18 cellular contexts compared by ENCODE assay signal in the genomic region with DNA sequence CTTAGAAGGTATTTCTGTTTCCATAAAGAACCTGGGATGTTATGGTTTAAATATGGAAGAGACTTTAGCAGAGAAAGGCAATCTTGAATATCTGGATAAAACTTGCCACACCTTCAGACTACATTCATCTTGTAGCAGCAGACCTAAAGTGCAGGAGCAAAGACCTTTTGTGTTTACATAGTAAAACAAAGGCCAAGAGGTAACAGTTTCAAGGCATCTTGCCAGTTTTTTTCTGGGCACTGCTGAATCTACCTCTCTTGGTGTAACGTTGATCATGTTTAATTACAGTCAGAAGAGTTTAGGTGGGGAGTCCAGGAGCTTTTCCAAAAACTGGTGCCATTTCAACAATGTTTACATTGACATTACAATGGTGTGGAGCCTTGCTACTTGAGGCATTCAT.
DNase-seq lines count a peak whose midpoint lies in the region; ATAC-seq and TF ChIP-seq lines count a peak whose summit lies in the region.
"Had no signal": no experiment of that assay in that cellular context is flagged by ENCODE, and none has a peak within 500 bp of the region (broad histone marks: within the 10 kb centered on the region; RNA-seq: fewer than 3 reads in every experiment).

No MANE protein-coding gene starts in this region.

- DNase-seq in MCF 10A (ENCODE audit: unreplicated experiment): peak; percentile 3
- DNase-seq in mammary epithelial cell: no peak
- peak; percentile 4 for DNase-seq in NCI-H774 (lab: John Stamatoyannopoulos, UW)
- DNase-seq in right lobe of liver: no peak
- peak; percentile 30 for DNase-seq in transverse colon
- DNase-seq in NCI-H1417 treated with DMSO at 0.1 percent for 48 hours (lab: John Stamatoyannopoulos, UW): no peak
- DNase-seq in lower leg skin (ENCODE audit: low spot score in 2 of 2): no peak
- DNase-seq in UCSD-AML1 (lab: John Stamatoyannopoulos, UW; ENCODE audit: unreplicated experiment): no peak
- DNase-seq: BE2C, DMS79, H9, HFFc6, NCI-H1694 treated with DMSO at 0.1 percent for 48 hours, NCI-H2107, OCI-M1 had no signal

- H3K4me2 ChIP-seq in mammary epithelial cell (ENCODE audit: insufficient read depth, low read depth, low read length): no peak overlapping the region

- peaks cover 65% of the 10 kb centered on the region for H3K27me3 Mint-ChIP-seq in MCF 10A (ENCODE audit: insufficient read depth, unreplicated experiment)

- no peak overlapping the region for H3K27ac ChIP-seq in mammary epithelial cell (ENCODE audit: insufficient read depth, low read depth, low read length)
- no peak overlapping the region for H3K27ac ChIP-seq in right lobe of liver
- H3K27ac ChIP-seq in transverse colon: peak overlapping the region; percentile 11 to 49 (median 36)
- H3K27ac ChIP-seq: SJSA1 had no signal

- no peaks in the 10 kb centered on the region for H3K36me3 Mint-ChIP-seq in MCF 10A (ENCODE audit: insufficient read depth, unreplicated experiment)

- H3K4me1 ChIP-seq in mammary epithelial cell (ENCODE audit: insufficient read depth, low read length) (no peaks in the 10 kb centered on the region), right lobe of liver (no peaks in the 10 kb centered on the region), transverse colon (peaks cover 0 to 26% (median 9%) of the 10 kb centered on the region in 4 donors)
- H3K4me1 ChIP-seq: BE2C, SJSA1 had no signal

- POLR2A ChIA-PET in MCF 10A (lab: Yijun Ruan, JAX): no interaction called here

- H3K9me3 ChIP-seq in mammary epithelial cell (replicated peaks; ENCODE audit: insufficient read depth, low read length) (no peaks in the 10 kb centered on the region), right lobe of liver (no peaks in the 10 kb centered on the region), transverse colon (no peaks in the 10 kb centered on the region)
- H3K9me3 ChIP-seq: BE2C, SJSA1 had no signal

- no peaks in the 10 kb centered on the region for H3K36me3 ChIP-seq in mammary epithelial cell (ENCODE audit: insufficient read depth, low read length)
- no peaks in the 10 kb centered on the region for H3K36me3 ChIP-seq in right lobe of liver
- no peaks in the 10 kb centered on the region for H3K36me3 ChIP-seq in transverse colon
- H3K36me3 ChIP-seq: BE2C, SJSA1 had no signal

- in situ Hi-C loops in mammary epithelial cell (cut with MboI; ENCODE audit: low sequenced_read_pairs in 2 of 2) (no loop called here), transverse colon (cut with MboI; ENCODE audit: low pct_ligation_motif_present in 1 of 4, low pct_unique_long_range_greater_than_20kb in 1 of 4, low sequenced_read_pairs in 3 of 4) (no loop called here)

- H3K9ac ChIP-seq in mammary epithelial cell (ENCODE audit: insufficient read depth, low read length): no peak overlapping the region

- H3K4me1 Mint-ChIP-seq in MCF 10A (ENCODE audit: insufficient read depth, unreplicated experiment): no peaks in the 10 kb centered on the region

- H3K4me3 Mint-ChIP-seq in MCF 10A (ENCODE audit: unreplicated experiment): no peak overlapping the region
- H3K4me3 Mint-ChIP-seq: H9, HFFc6 had no signal

- no peaks in the 10 kb centered on the region for H3K79me2 ChIP-seq in mammary epithelial cell (ENCODE audit: insufficient read depth, low read length)

- no peak overlapping the region for H2AFZ ChIP-seq in mammary epithelial cell (ENCODE audit: low read depth, low read length)

- intact Hi-C loops in MCF 10A (cut with micrococcal nuclease) (no loop called here), mammary epithelial cell (cut with micrococcal nuclease) (loop anchor here (10.0 kb wide), 1 partner anchor 51 kb away; no protein-coding TSS in a partner anchor), right lobe of liver (cut with DNase I) (no loop called here), transverse colon (cut with DNase I; ENCODE audit: low total_unique reads) (no loop called here), lower leg skin (cut with DNase I; ENCODE audit: low total_unique reads) (no loop called here)

- no peaks in the 10 kb centered on the region for H3K9me3 Mint-ChIP-seq in MCF 10A (ENCODE audit: unreplicated experiment)

- peak; percentile 64 to 90 (median 69) for ATAC-seq in right lobe of liver
- ATAC-seq: K562, Right ventricle myocardium inferior had no signal

- no peak overlapping the region for H3K27ac Mint-ChIP-seq in MCF 10A (ENCODE audit: low read depth, unreplicated experiment)
- H3K27ac Mint-ChIP-seq: H9, HFFc6 had no signal

- no peak overlapping the region for H3K4me3 ChIP-seq in mammary epithelial cell (replicated peaks in 1 of 3; ENCODE audit: insufficient read depth in 1 of 3, low read depth in 2 of 3, low read length in 3 of 3)
- H3K4me3 ChIP-seq in right lobe of liver: no peak overlapping the region
- H3K4me3 ChIP-seq in transverse colon: no peak overlapping the region
- H3K4me3 ChIP-seq in lower leg skin (ENCODE audit: low read depth, poor library complexity, severe bottlenecking): no peak overlapping the region
- H3K4me3 ChIP-seq: K562, SJSA1 had no signal

- H3K27me3 ChIP-seq in mammary epithelial cell (ENCODE audit: insufficient read depth, low read length): no peaks in the 10 kb centered on the region
- no peaks in the 10 kb centered on the region for H3K27me3 ChIP-seq in right lobe of liver
- H3K27me3 ChIP-seq in transverse colon: no peaks in the 10 kb centered on the region
- H3K27me3 ChIP-seq: BE2C, SJSA1 had no signal

- TF ChIP-seq CTCF in MCF 10A (IDR thresholded peaks at IDR 0.05; ENCODE audit: unreplicated experiment) (no peak), mammary epithelial cell (conservative IDR thresholded peaks at IDR 0.05 in 1 of 2, IDR thresholded peaks at IDR 0.05 in 1 of 2; ENCODE audit: extremely low read depth in 1 of 2, insufficient read depth in 1 of 2, low read depth in 1 of 2, low read length in 2 of 2) (no peak), right lobe of liver (IDR thresholded peaks at IDR 0.05) (no peak), transverse colon (IDR thresholded peaks at IDR 0.05) (no peak), lower leg skin (IDR thresholded peaks at IDR 0.05) (no peak)

- BruUV-seq in MCF 10A (replicated peaks; lab: Mats Ljungman, UMichigan) (no TSS peak), mammary epithelial cell (replicated peaks; lab: Mats Ljungman, UMichigan) (no TSS peak)

- CTCF ChIA-PET in MCF 10A (lab: Yijun Ruan, JAX) (no interaction called here), mammary epithelial cell (lab: Charles Lee; ENCODE audit: low non-redundant PET) (no interaction called here)

- TF ChIP-seq POLR2A in right lobe of liver (IDR thresholded peaks at IDR 0.05) (no peak), transverse colon (IDR thresholded peaks at IDR 0.05) (no peak), lower leg skin (IDR thresholded peaks at IDR 0.05) (no peak)

- dilution Hi-C loops in mammary epithelial cell (cut with HindIII; ENCODE audit: low sequenced_read_pairs): no loop called here

- WGBS in mammary epithelial cell (ENCODE audit: low coverage, missing lambda C conversion rate): 0% methylated on average over 1 of the region's 1 CpG
- 0% methylated on average over 1 of the region's 1 CpG for WGBS in right lobe of liver (ENCODE audit: insufficient coverage, low coverage, low lambda C conversion rate, missing lambda C conversion rate)
- WGBS in transverse colon (ENCODE audit: low coverage in 1 of 2), 2 donors: 0% methylated on average over 1 of the region's 1 CpG
- 14 to 44% methylated on average over 1 of the region's 1 CpG for WGBS in lower leg skin, 2 donors

- no peaks in the 10 kb centered on the region for H4K20me1 ChIP-seq in mammary epithelial cell (ENCODE audit: insufficient read depth, low read length)

- no peak for TF ChIP-seq EP300 in transverse colon (IDR thresholded peaks at IDR 0.05; ENCODE audit: low read depth)

Comparison
In these comparisons a context has a peak if more than half of its experiments do, and no peak if none do; other contexts are left out.
1. DNase-seq: peak in MCF 10A (single experiment), NCI-H774 (single experiment) and transverse colon (single experiment); none in mammary epithelial cell (single experiment), right lobe of liver (0 of 3), NCI-H1417 treated with DMSO at 0.1 percent for 48 hours (single experiment), lower leg skin (0 of 2) and UCSD-AML1 (single experiment).
2. H3K27ac ChIP-seq: peak in transverse colon (4 of 4); none in mammary epithelial cell (single experiment) and right lobe of liver (0 of 3).